1 cellular context compared by ENCODE assay signal in genomic region chr22:36409554-36409910, GRCh38.
TF ChIP-seq lines count a peak whose summit lies in the region.
"Not testable (repeated sequence)": the region's sequence is repeated elsewhere in the genome, so short reads cannot be mapped to it uniquely, and the experiment has no call there.

No MANE protein-coding gene starts in this region.

TF ChIP-seq in HepG2, 621 proteins besides CTCF, POLR2A, EP300 and RAD21:
- TF ChIP-seq CREB1 (IDR thresholded peaks at IDR 0.05): not testable (repeated sequence)
- TF ChIP-seq CREB1 (CRISPR knock-in tag; IDR thresholded peaks at IDR 0.05) (0 out of 2 replicates have a peak, but pooled peaks have one; percentile 7), ZNF546 (CRISPR knock-in tag; conservative IDR thresholded peaks at IDR 0.05) (peak; percentile 58; the same call in 1 of the 2 replicates), ZSCAN12 (CRISPR knock-in tag; IDR thresholded peaks at IDR 0.05) (0 out of 2 replicates have a peak, but pooled peaks have one; percentile 39), ZBTB38 (CRISPR knock-in tag; IDR thresholded peaks at IDR 0.05) (0 out of 2 replicates have a peak, but pooled peaks have one; percentile 32), ARNTL (CRISPR knock-in tag; IDR thresholded peaks at IDR 0.05) (peak; percentile 2; the same call in 1 of the 2 replicates)
